ENCODE assay signal across 21 cellular contexts in the genomic region with DNA sequence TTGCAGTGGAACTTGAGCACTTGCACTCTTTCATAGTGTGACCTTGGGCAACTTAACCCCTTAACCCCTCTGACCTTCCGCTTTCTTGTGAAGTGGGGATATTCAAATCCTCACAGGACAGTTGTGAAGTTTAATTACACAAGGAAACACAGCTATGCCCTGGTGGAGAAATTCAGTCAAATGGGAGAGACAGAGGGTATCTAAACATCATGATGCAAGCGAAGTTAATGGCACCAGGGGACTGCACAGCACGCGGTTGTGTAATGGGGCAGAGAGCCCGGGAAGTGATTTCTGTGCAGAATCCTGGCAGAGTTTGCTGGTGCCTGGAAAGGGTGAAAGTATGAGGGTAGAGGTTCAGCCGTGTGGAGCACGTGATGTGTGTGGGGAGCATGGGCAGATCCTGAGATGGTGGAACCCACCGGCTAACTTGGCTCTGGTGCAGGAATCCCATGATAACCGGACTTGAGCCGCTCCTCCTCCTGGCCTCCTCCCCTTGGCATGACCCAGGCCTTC. TPM values are rescaled to one million over a fixed set of nuclear protein-coding genes. Genes with fewer than 3 reads are reported as not detected.
DNase-seq lines count a peak whose midpoint lies in the region; ATAC-seq and TF ChIP-seq lines count a peak whose summit lies in the region.
"Had no signal": no experiment of that assay in that cellular context is flagged by ENCODE, and none has a peak within 500 bp of the region (broad histone marks: within the 10 kb centered on the region; RNA-seq: fewer than 3 reads in every experiment).

No MANE protein-coding gene starts in this region.

- WGBS in right lobe of liver (ENCODE audit: insufficient coverage, low coverage, low lambda C conversion rate, missing lambda C conversion rate): 23% methylated on average over 5 of the region's 10 CpGs

- peaks cover 63% of the 10 kb centered on the region for H3K36me3 Mint-ChIP-seq in dendritic cell treated with granulocyte-macrophage colony-stimulating factor and Interleukin-4, amounts not matched to agents 40 ng/mL and 50 ng/mL, for 4 days (ENCODE audit: low read depth)

- DNase-seq in right lobe of liver (peak; percentile 85 to 95 (median 88)), renal cortical epithelial cell (ENCODE audit: low read depth) (peak; percentile 69), HEK293T (ENCODE audit: extremely low spot score) (no peak), HK-2 (ENCODE audit: unreplicated experiment) (no peak)
- DNase-seq in activated CD8-positive, alpha-beta memory T cell treated with anti-CD3 and anti-CD28 coated beads, Interleukin-2, amount 50 U/mL, for 4 hours: no peak
- no peak for DNase-seq in activated CD4-positive, alpha-beta T cell treated with anti-CD3 and anti-CD28 coated beads for 1 hour
- DNase-seq: BE2C; DMS79; GOT3; Kasumi-1; NCI-H1694; NCI-H2081; NCI-H2171; NCI-H345; NCI-H524; NCI-H774; NK-92 treated with Interleukin-12 subunit alpha and Interleukin-12 subunit beta, amount 100 ng/mL, for 24 hours; SHP77 treated with DMSO at 0.1 percent for 48 hours had no signal

- TF ChIP-seq CTCF in right lobe of liver (IDR thresholded peaks at IDR 0.05): peak in 1 of 4 donors; percentile 13

- no peaks in the 10 kb centered on the region for H3K27me3 Mint-ChIP-seq in dendritic cell treated with granulocyte-macrophage colony-stimulating factor and Interleukin-4, amounts not matched to agents 40 ng/mL and 50 ng/mL, for 4 days

- CTCF ChIA-PET in HEK293T (lab: Yijun Ruan, JAX): no interaction called here

- H3K27ac ChIP-seq in right lobe of liver: peak overlapping the region; percentile 83 to 87 (median 86)
- H3K27ac ChIP-seq: RWPE1 had no signal

- H3K9me3 ChIP-seq in right lobe of liver: no peaks in the 10 kb centered on the region
- H3K9me3 ChIP-seq: BE2C had no signal

- no peaks in the 10 kb centered on the region for H3K9me3 Mint-ChIP-seq in dendritic cell treated with granulocyte-macrophage colony-stimulating factor and Interleukin-4, amounts not matched to agents 40 ng/mL and 50 ng/mL, for 4 days

- intact Hi-C loops in dendritic cell treated with granulocyte-macrophage colony-stimulating factor and Interleukin-4, amounts not matched to agents 40 ng/mL and 50 ng/mL, for 4 days (cut with micrococcal nuclease): no loop called here
- intact Hi-C loops in right lobe of liver (cut with DNase I): loop anchor here in 1 of 2 donors (10.0 kb wide), 1 partner anchor 49 kb away; the partner anchor contains the start of gene SNX10

- peaks cover 0 to 53% (median 24%) of the 10 kb centered on the region in 4 donors for H3K4me1 ChIP-seq in right lobe of liver
- H3K4me1 ChIP-seq: BE2C had no signal

- peak; percentile 63 to 80 (median 67) for ATAC-seq in right lobe of liver
- ATAC-seq: HCT116 had no signal

- H3K4me3 Mint-ChIP-seq in dendritic cell treated with granulocyte-macrophage colony-stimulating factor and Interleukin-4, amounts not matched to agents 40 ng/mL and 50 ng/mL, for 4 days: no peak overlapping the region

- no peaks in the 10 kb centered on the region for H3K36me3 ChIP-seq in right lobe of liver
- H3K36me3 ChIP-seq: BE2C had no signal

- no peak overlapping the region for H3K4me3 ChIP-seq in right lobe of liver

- no peak for TF ChIP-seq POLR2A in right lobe of liver (IDR thresholded peaks at IDR 0.05)

- POLR2A ChIA-PET in HEK293T (lab: Yijun Ruan, JAX): no interaction called here

- H3K4me1 Mint-ChIP-seq in dendritic cell treated with granulocyte-macrophage colony-stimulating factor and Interleukin-4, amounts not matched to agents 40 ng/mL and 50 ng/mL, for 4 days (ENCODE audit: low read depth): peaks cover 65% of the 10 kb centered on the region

- peak overlapping the region; percentile 20 for H3K27ac Mint-ChIP-seq in dendritic cell treated with granulocyte-macrophage colony-stimulating factor and Interleukin-4, amounts not matched to agents 40 ng/mL and 50 ng/mL, for 4 days

- H3K27me3 ChIP-seq in right lobe of liver: no peaks in the 10 kb centered on the region

TF ChIP-seq in HEK293T, 16 proteins besides CTCF, POLR2A, EP300 and RAD21:
- no peak for TF ChIP-seq L3MBTL2 (conservative IDR thresholded peaks at IDR 0.05)
- no peak for TF ChIP-seq FOXA1 (IDR thresholded peaks at IDR 0.05)
- no peak for TF ChIP-seq NFRKB (IDR thresholded peaks at IDR 0.05)
- no peak for TF ChIP-seq ARNT (IDR thresholded peaks at IDR 0.05)
- TF ChIP-seq CTBP1 (IDR thresholded peaks at IDR 0.05; ENCODE audit: borderline replicate concordance): no peak
- no peak for TF ChIP-seq ELF4 (IDR thresholded peaks at IDR 0.05)

RNA-seq across cellular contexts. Expression of gene SNX10, which starts 51.7 kb away (rescaled TPM):
- 10 to 100 TPM; 10.1 to 59.0 (median 37.7) TPM for total RNA-seq in right lobe of liver
- total RNA-seq in renal cortical epithelial cell: 88.0 and 105 TPM in 2 replicates

Comparison
In these comparisons a context has a peak if more than half of its experiments do, and no peak if none do; other contexts are left out.
1. DNase-seq: peak in right lobe of liver (3 of 3) and renal cortical epithelial cell (single experiment); none in HEK293T (single experiment), activated CD8-positive, alpha-beta memory T cell treated with anti-CD3 and anti-CD28 coated beads, Interleukin-2, amount 50 U/mL, for 4 hours (single experiment), activated CD4-positive, alpha-beta T cell treated with anti-CD3 and anti-CD28 coated beads for 1 hour (single experiment) and HK-2 (single experiment).